8 cellular contexts compared by ENCODE assay signal in the genomic region with DNA sequence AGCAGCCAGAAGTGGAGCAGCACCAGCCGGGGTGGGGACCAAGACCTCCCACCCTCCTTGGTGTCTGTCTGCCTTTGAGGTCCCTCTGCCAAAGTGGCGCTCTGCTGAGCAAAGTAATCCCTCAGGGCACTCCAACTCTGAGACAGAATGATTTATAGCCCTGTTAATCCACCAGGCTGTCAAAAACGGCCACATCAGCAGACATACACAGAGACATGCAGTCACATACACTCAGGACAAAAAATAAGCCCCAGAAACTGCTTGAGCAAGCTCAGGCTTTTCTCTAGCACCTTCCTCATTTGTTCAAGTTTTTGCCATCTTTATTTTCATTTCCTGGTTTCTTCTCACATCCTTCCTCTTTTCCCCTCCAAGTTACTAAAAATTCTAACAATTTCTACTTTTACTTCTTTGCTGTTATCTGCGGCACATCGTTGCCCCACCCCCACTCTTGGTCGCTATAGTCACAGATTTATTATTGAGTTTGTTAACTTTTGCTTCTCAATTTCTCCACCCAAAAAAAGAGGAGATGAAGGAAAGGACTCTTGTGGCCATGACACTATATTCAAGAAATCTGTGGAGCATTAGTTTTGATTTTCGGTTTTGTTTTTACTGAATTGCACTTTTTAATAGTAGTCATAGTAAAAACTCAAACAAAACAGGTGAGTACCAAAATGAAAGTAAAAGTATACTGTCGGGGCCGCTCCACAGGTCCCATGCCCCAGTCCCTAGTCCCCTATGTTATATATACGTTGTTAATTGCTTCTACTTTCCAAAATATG. TPM values are rescaled to one million over a fixed set of nuclear protein-coding genes. Genes with fewer than 3 reads are reported as not detected.
DNase-seq lines count a peak whose midpoint lies in the region; ATAC-seq and TF ChIP-seq lines count a peak whose summit lies in the region.

No MANE protein-coding gene starts in this region.

- no peaks in the 10 kb centered on the region for H3K27me3 Mint-ChIP-seq in T-cell

- H3K9me3 ChIP-seq in stomach = no peaks in the 10 kb centered on the region

- ATAC-seq in GM21515 (IDR thresholded peaks at IDR 0.05; ENCODE audit: unreplicated experiment) (peak; percentile 64), T-cell (replicated peaks in 1 of 4) (peak; percentile 66 to 87 (median 70))

- TF ChIP-seq CTCF in GM12875 (IDR thresholded peaks at IDR 0.05; ENCODE audit: borderline replicate concordance, insufficient read depth, low read depth, low read length) = no peak
- no peak for TF ChIP-seq CTCF in stomach (IDR thresholded peaks at IDR 0.05)

- H3K27ac ChIP-seq in stomach = peak overlapping the region in 3 of 5 donors; percentile 39 to 66 (median 59)

- intact Hi-C loops in stomach (cut with DNase I; ENCODE audit: low total_unique reads) = no loop called here

- TF ChIP-seq EP300 in stomach (IDR thresholded peaks at IDR 0.05) = no peak

- H3K36me3 ChIP-seq in stomach = no peaks in the 10 kb centered on the region

- H3K27me3 ChIP-seq in stomach = no peaks in the 10 kb centered on the region

- H3K9me3 Mint-ChIP-seq in T-cell = no peaks in the 10 kb centered on the region

- TF ChIP-seq POLR2A in stomach (IDR thresholded peaks at IDR 0.05) = no peak

- CTCF ChIA-PET in T-cell (lab: Charles Lee) = interaction anchor here in 1 of 2 donors (1.5 kb wide), 1 partner anchor 14 kb away, joined by 3 read pairs; no protein-coding TSS in a partner anchor

- H3K36me3 Mint-ChIP-seq in T-cell = no peaks in the 10 kb centered on the region

- peak; percentile 27 for DNase-seq in HT-29 (ENCODE audit: low spot score)
- DNase-seq in T-cell = peak in 16 of 34 experiments; percentile 7 to 49 (median 23)
- DNase-seq in germinal center (ENCODE audit: low spot score) = peak; percentile 68
- no peak for DNase-seq in stomach
- no peak for DNase-seq in iPS-NIHi7 (ENCODE audit: extremely low spot score)
- DNase-seq in DMS79 treated with DMSO at 0.1 percent for 48 hours (lab: John Stamatoyannopoulos, UW) = no peak

- H3K4me3 Mint-ChIP-seq in T-cell = peak overlapping the region; percentile 83 to 89 (median 88)

- peaks cover 5 to 57% (median 14%) of the 10 kb centered on the region in 4 donors for H3K4me1 ChIP-seq in stomach

- 42 to 60% (median 52%) methylated on average over 10 of the region's 10 CpGs for WGBS in stomach, 5 donors

- POLR2A ChIA-PET in T-cell (lab: Charles Lee) = no interaction called here

- H3K4me1 Mint-ChIP-seq in T-cell = peaks cover 39 to 53% (median 41%) of the 10 kb centered on the region in 3 donors

- peak overlapping the region; percentile 95 to 98 for H3K27ac Mint-ChIP-seq in T-cell

- H3K4me3 ChIP-seq in GM12875 (ENCODE audit: low read depth, low read length) = peak overlapping the region; percentile 15
- H3K4me3 ChIP-seq in stomach = peak overlapping the region; percentile 3 to 33 (median 18)

RNA-seq across cellular contexts. Expression of a gene that starts 17.4 kb away (rescaled TPM):
- 0.60 and 0.64 TPM in 2 replicates for total RNA-seq in HT-29 (2014; rRNA removed; shearing (Covaris generic))
- total RNA-seq in T-cell (10 to 100 TPM in 1 of 5 donors, 1 to 10 TPM in 4; 2.3 to 11.3 (median 7.2) TPM), stomach (10 to 100 TPM in 1 of 5 donors, 1 to 10 TPM in 3, not detected in 1; 4.2 to 20.4 (median 7.2) TPM)
- 1 to 10 TPM in 2 of 3 donors, under 1 TPM in 1; 0.37 to 2.6 (median 1.7) TPM for polyA plus RNA-seq in stomach

Comparison
In these comparisons a context has a peak if more than half of its experiments do, and no peak if none do; other contexts are left out.
1. DNase-seq: peak in HT-29 (single experiment) and germinal center (single experiment); none in stomach (single experiment), iPS-NIHi7 (single experiment) and DMS79 treated with DMSO at 0.1 percent for 48 hours (single experiment).